Comparison of ENCODE assay signal across 1 cellular context in the genomic region with DNA sequence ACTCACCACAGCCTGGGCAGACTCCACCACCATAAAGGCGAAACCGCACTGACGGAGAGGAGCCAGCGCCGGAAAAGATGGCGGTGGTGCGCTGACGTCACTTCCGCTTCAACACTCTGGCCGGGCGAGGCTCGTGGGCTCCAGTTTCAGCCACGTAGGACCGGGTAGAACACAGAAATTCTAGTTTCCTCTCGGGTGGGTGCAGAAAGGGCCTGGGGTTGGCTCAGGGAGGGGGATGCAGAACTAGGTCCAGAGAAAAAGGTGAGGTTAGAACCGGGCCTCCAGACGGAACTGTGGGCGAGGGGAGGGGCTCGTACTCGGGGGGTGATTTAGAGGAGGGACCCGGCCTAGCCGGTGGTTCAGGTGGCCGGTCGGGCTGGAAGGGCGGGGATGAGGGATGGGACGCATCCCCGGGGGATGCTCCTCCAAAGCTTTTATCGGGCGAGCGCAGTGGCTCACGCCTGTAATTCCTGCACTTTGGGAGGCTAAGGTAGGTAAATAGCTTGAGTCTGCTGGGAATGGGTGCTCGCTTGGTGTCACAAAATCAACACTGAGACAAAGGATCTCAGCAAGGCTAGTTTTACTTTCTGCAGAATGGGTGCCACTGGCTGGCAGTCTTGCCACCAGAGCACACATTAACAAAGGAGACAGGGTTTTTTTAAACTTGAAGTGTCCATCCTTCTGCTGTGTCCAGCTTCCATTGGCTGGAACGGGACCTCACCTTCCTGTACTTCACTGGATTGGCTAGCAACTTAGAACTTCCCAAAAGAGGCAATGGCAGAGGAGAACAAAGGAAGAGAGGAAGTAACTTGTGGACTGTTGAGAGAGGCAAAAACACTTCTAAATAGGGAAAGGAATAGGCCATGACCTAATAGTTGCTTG.
TF ChIP-seq lines count a peak whose summit lies in the region.

Gene ZNF561 (minus strand): TSS at position 77 of the 882 bp plus-strand sequence. CDS start 1,776 bp downstream, outside the sequence.

TF ChIP-seq in K562, 482 proteins besides CTCF, POLR2A, EP300 and RAD21 (continued from another document and continues in another):
- TF ChIP-seq, protein P1, sequence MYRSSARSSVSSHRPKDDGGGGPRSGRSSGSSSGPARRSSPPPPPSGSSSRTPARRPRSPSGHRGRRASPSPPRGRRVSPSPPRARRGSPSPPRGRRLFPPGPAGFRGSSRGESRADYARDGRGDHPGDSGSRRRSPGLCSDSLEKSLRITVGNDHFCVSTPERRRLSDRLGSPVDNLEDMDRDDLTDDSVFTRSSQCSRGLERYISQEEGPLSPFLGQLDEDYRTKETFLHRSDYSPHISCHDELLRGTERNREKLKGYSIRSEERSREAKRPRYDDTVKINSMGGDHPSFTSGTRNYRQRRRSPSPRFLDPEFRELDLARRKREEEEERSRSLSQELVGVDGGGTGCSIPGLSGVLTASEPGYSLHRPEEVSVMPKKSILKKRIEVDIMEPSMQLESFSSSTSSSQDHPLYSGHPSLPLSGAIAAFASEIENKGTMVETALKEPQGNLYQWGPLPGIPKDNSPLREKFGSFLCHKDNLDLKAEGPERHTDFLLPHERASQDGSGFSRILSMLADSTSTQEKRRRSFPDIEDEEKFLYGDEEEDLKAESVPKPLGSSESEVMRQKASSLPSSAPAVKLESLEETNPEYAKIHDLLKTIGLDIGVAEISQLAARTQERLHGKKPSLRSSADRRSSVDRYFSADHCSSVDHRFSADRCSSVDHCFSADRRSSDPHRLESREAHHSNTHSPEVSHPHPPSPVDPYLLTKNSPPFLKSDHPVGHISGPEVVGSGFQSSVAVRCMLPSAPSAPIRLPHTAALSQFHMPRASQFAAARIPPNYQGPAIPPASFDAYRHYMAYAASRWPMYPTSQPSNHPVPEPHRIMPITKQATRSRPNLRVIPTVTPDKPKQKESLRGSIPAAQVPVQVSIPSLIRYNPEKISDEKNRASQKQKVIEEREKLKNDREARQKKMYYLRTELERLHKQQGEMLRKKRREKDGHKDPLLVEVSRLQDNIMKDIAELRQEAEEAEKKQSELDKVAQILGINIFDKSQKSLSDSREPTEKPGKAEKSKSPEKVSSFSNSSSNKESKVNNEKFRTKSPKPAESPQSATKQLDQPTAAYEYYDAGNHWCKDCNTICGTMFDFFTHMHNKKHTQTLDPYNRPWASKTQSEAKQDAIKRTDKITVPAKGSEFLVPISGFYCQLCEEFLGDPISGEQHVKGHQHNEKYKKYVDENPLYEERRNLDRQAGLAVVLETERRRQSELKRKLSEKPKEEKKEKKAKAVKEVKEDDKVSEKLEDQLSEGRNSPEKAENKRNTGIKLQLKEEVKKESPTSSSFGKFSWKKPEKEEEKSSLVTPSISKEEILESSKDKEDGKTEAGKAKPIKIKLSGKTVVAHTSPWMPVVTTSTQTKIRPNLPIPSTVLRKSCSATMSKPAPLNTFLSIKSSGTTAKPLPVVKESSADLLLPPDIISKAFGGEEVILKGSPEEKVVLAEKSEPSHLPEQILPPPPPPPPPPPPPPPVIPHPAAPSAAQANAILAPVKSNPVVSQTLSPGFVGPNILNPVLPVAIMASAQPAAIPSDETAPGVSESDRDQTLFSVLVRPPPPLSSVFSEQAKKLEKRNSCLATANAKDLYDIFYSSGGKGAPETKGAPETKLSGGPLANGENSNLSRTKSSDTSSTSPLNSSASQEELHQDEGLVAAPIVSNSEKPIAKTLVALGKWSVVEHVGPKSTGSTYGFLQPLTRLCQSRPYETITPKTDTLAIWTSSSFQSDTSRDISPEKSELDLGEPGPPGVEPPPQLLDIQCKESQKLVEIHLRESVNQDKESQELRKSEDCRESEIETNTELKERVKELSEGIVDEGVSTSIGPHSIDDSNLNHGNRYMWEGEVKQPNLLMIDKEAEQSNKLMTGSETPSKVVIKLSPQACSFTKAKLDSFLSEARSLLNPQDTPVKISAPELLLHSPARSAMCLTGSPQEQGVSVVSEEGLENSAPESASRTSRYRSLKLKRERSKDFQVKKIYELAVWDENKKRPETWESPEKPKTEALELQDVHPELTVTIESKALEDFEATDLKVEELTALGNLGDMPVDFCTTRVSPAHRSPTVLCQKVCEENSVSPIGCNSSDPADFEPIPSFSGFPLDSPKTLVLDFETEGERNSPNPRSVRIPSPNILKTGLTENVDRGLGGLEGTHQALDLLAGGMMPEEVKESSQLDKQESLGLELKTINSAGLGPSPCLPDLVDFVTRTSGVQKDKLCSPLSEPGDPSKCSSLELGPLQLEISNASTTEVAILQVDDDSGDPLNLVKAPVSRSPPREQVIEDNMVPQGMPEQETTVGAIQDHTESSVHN (IDR thresholded peaks at IDR 0.05; ENCODE audit: borderline replicate concordance in 1 of 2, low read depth in 1 of 2) = peak in 1 of 2 experiments; percentile 87; a peak in 1 of 4 replicates
- TF ChIP-seq POLR2H (tag; IDR thresholded peaks at IDR 0.05; ENCODE audit: low read depth) (peak; percentile 48), MYBL2 (IDR thresholded peaks at IDR 0.05; ENCODE audit: low read depth) (no peak), MYBL2 (CRISPR knock-in tag; IDR thresholded peaks at IDR 0.05; ENCODE audit: borderline replicate concordance) (no peak), MAFF (IDR thresholded peaks at IDR 0.05; ENCODE audit: low read length) (no peak), ZNF707 (CRISPR knock-in tag; conservative IDR thresholded peaks at IDR 0.05) (no peak), ZNF830 (CRISPR knock-in tag; IDR thresholded peaks at IDR 0.05) (no peak), POU5F1 (IDR thresholded peaks at IDR 0.05; ENCODE audit: borderline replicate concordance, low read depth, low read length, partially characterized antibody) (no peak), ZNF717 (CRISPR knock-in tag; IDR thresholded peaks at IDR 0.05) (no peak), MNT (conservative IDR thresholded peaks at IDR 0.05) (peak; percentile 83 to 93), TFAM (CRISPR knock-in tag; conservative IDR thresholded peaks at IDR 0.05) (no peak), XRCC4 (IDR thresholded peaks at IDR 0.05; ENCODE audit: extremely low read depth, insufficient read depth, insufficient read length) (no peak), SMAD4 (CRISPR knock-in tag; conservative IDR thresholded peaks at IDR 0.05) (peak; percentile 71), ZNF77 (CRISPR knock-in tag; IDR thresholded peaks at IDR 0.05) (no peak), CAMTA2 (CRISPR knock-in tag; conservative IDR thresholded peaks at IDR 0.05) (no peak), C11orf30 (IDR thresholded peaks at IDR 0.05; ENCODE audit: low read depth) (peak; percentile 99), SRSF1 (IDR thresholded peaks at IDR 0.05; ENCODE audit: low read depth, low read length) (no peak), TOE1 (IDR thresholded peaks at IDR 0.05; ENCODE audit: borderline replicate concordance) (peak; percentile 93), TOE1 (CRISPR knock-in tag; IDR thresholded peaks at IDR 0.05; ENCODE audit: borderline replicate concordance, low read depth) (no peak), CEBPZ (IDR thresholded peaks at IDR 0.05; ENCODE audit: borderline replicate concordance, low read depth, low read length) (no peak), BHLHE40 (IDR thresholded peaks at IDR 0.05; ENCODE audit: low read length) (no peak), FOSL1 (tag; conservative IDR thresholded peaks at IDR 0.05) (peak; percentile 68), NR4A1 (CRISPR knock-in tag; IDR thresholded peaks at IDR 0.05) (no peak), NR4A1 (tag; IDR thresholded peaks at IDR 0.05) (0 out of 2 replicates have a peak, but pooled peaks have one; percentile 67), DACH1 (IDR thresholded peaks at IDR 0.05; ENCODE audit: partially characterized antibody) (no peak), ZNF57 (CRISPR knock-in tag; IDR thresholded peaks at IDR 0.05) (no peak), TRIM24 (IDR thresholded peaks at IDR 0.05) (peak in 1 of 2 experiments; percentile 99; a peak in 2 of 4 replicates), COPS2 (conservative IDR thresholded peaks at IDR 0.05) (no peak), BRD9 (IDR thresholded peaks at IDR 0.05; ENCODE audit: low read depth, partially characterized antibody) (peak; percentile 70), TCF7 (IDR thresholded peaks at IDR 0.05; ENCODE audit: borderline replicate concordance) (no peak), SMARCA4 (IDR thresholded peaks at IDR 0.05) (no peak), PRMT5 (CRISPR knock-in tag; IDR thresholded peaks at IDR 0.05) (no peak)
- TF ChIP-seq, protein P2, sequence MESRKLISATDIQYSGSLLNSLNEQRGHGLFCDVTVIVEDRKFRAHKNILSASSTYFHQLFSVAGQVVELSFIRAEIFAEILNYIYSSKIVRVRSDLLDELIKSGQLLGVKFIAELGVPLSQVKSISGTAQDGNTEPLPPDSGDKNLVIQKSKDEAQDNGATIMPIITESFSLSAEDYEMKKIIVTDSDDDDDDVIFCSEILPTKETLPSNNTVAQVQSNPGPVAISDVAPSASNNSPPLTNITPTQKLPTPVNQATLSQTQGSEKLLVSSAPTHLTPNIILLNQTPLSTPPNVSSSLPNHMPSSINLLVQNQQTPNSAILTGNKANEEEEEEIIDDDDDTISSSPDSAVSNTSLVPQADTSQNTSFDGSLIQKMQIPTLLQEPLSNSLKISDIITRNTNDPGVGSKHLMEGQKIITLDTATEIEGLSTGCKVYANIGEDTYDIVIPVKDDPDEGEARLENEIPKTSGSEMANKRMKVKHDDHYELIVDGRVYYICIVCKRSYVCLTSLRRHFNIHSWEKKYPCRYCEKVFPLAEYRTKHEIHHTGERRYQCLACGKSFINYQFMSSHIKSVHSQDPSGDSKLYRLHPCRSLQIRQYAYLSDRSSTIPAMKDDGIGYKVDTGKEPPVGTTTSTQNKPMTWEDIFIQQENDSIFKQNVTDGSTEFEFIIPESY (CRISPR knock-in tag; IDR thresholded peaks at IDR 0.05) = no peak
- TF ChIP-seq, protein P3, sequence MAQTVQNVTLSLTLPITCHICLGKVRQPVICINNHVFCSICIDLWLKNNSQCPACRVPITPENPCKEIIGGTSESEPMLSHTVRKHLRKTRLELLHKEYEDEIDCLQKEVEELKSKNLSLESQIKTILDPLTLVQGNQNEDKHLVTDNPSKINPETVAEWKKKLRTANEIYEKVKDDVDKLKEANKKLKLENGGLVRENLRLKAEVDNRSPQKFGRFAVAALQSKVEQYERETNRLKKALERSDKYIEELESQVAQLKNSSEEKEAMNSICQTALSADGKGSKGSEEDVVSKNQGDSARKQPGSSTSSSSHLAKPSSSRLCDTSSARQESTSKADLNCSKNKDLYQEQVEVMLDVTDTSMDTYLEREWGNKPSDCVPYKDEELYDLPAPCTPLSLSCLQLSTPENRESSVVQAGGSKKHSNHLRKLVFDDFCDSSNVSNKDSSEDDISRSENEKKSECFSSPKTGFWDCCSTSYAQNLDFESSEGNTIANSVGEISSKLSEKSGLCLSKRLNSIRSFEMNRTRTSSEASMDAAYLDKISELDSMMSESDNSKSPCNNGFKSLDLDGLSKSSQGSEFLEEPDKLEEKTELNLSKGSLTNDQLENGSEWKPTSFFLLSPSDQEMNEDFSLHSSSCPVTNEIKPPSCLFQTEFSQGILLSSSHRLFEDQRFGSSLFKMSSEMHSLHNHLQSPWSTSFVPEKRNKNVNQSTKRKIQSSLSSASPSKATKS (CRISPR knock-in tag; IDR thresholded peaks at IDR 0.05) = no peak
- TF ChIP-seq, protein P4, sequence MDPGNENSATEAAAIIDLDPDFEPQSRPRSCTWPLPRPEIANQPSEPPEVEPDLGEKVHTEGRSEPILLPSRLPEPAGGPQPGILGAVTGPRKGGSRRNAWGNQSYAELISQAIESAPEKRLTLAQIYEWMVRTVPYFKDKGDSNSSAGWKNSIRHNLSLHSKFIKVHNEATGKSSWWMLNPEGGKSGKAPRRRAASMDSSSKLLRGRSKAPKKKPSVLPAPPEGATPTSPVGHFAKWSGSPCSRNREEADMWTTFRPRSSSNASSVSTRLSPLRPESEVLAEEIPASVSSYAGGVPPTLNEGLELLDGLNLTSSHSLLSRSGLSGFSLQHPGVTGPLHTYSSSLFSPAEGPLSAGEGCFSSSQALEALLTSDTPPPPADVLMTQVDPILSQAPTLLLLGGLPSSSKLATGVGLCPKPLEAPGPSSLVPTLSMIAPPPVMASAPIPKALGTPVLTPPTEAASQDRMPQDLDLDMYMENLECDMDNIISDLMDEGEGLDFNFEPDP (CRISPR knock-in tag; IDR thresholded peaks at IDR 0.05) = no peak
- TF ChIP-seq, protein P5, sequence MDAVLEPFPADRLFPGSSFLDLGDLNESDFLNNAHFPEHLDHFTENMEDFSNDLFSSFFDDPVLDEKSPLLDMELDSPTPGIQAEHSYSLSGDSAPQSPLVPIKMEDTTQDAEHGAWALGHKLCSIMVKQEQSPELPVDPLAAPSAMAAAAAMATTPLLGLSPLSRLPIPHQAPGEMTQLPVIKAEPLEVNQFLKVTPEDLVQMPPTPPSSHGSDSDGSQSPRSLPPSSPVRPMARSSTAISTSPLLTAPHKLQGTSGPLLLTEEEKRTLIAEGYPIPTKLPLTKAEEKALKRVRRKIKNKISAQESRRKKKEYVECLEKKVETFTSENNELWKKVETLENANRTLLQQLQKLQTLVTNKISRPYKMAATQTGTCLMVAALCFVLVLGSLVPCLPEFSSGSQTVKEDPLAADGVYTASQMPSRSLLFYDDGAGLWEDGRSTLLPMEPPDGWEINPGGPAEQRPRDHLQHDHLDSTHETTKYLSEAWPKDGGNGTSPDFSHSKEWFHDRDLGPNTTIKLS (IDR thresholded peaks at IDR 0.05; ENCODE audit: borderline replicate concordance, low read depth) = peak; percentile 93
